16 cellular contexts compared by ENCODE assay signal in the genomic region with DNA sequence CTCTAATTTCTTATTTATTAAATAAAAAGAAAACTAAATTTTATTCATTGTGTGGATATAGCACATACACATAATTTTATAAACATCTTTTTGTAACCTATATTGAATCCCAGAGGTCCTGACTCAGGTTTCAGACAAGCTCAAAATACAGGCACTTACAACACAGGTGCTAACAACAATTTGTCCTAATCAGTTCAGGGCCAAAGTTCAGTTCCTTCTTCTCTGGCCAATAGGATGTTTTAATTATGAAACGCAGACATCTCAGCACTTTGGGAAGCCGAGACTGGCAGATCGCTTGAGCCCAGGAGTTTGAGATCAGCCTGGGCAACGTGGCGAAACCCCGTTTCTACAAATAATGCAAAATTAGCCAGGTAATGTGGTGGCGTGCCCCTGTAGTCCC.
"Had no signal": no experiment of that assay in that cellular context is flagged by ENCODE, and none has a peak within 500 bp of the region (broad histone marks: within the 10 kb centered on the region; RNA-seq: fewer than 3 reads in every experiment).

No MANE protein-coding gene starts in this region.

- H2AFZ ChIP-seq: parathyroid adenoma had no signal

- H3K36me3 ChIP-seq: esophagus squamous epithelium, gastroesophageal sphincter, prostate gland, transverse colon had no signal

- H3K9me3 ChIP-seq: esophagus squamous epithelium, gastroesophageal sphincter, prostate gland, testis, transverse colon had no signal

- FAIRE-seq: kidney had no signal

- H3K27ac ChIP-seq: esophagus squamous epithelium, gastroesophageal sphincter, parathyroid adenoma, prostate gland, testis, transverse colon had no signal

- H3K4me1 ChIP-seq: prostate gland, testis had no signal

- H3K27me3 ChIP-seq: esophagus squamous epithelium, gastroesophageal sphincter, testis, transverse colon had no signal

- H3K9ac ChIP-seq: parathyroid adenoma had no signal

- DNase-seq: cerebellar nuclear complex; esophagus squamous epithelium; immature natural killer cell; kidney; left cardiac atrium; stimulated activated CD4-positive, alpha-beta T cell treated with anti-CD3 and anti-CD28 coated beads, Interleukin-2, amount 100 ng/mL, for 24 hours; stimulated activated CD4-positive, alpha-beta T cell treated with anti-CD3 and anti-CD28 coated beads, Interleukin-4, amount 100 ng/mL, for 4 hours; stimulated activated naive B cell treated with anti-CD40 and anti-IgM and Interleukin-4, amounts not matched to agents 10 μg/mL and 1 μg/mL and 100 μg/mL, for 72 hours; stimulated activated naive CD8-positive, alpha-beta T cell treated with anti-CD3 and anti-CD28 coated beads, Interleukin-15, amount 100 ng/mL, for 72 hours; testis; transverse colon had no signal

- ATAC-seq: gastroesophageal sphincter; left cardiac atrium; natural killer cell treated with Interleukin-12 subunit alpha and Interleukin-12 subunit beta and Interleukin-15 and Interleukin-18, amount 100 ng/mL, for 72 hours; sciatic nerve; stimulated activated naive B cell treated with anti-CD40 and anti-IgM and Interleukin-4, amounts not matched to agents 10 μg/mL and 1 μg/mL and 100 μg/mL, for 72 hours; stimulated activated naive CD8-positive, alpha-beta T cell treated with anti-CD3 and anti-CD28 coated beads, Interleukin-15, amount 100 ng/mL, for 72 hours had no signal

- H3K4me3 ChIP-seq: esophagus squamous epithelium, gastroesophageal sphincter, prostate gland, testis, transverse colon had no signal
